Comparison of ENCODE assay signal across 9 cellular contexts in the genomic region with DNA sequence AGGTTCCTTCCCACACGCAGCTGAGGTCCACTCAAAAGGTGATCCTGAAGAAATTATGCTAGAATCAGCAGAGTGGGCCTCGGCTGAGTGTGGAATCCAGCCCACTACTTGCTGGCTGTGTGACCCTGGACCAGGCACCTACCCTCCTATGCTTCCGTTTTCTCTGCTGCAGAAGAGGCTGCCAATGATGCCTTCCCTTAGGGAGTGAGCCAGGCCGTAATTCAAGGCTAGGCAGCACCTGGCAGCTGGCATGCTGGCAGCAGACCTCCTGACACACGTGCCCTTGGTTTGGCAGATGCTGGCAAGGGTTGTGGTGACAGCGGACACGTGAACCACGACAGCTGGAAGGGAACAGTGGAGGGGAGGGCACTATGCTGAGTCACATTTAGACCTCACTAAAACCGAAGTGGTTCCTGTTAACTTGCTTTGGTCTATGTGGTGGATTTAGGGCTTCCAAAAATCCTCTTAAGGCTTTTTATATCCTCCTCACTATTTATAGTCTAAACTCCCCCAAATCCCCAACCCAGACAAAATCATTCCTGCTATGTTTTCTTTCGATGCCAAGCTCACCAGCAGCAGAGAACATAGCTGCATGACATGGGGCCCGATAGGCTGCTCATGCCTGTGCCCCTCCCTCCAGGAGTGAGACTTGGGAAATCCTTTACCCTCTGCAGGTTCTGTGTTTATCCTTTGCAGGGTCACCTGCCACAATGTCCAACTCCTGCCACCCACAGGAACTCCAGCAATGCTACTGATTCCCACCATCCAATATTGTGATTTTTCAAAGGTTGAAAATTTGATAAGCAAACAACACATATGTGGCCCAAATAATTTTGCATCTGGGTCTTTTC. TPM values are rescaled to one million over a fixed set of nuclear protein-coding genes. Genes with fewer than 3 reads are reported as not detected.
DNase-seq lines count a peak whose midpoint lies in the region; ATAC-seq and TF ChIP-seq lines count a peak whose summit lies in the region.
"Had no signal": no experiment of that assay in that cellular context is flagged by ENCODE, and none has a peak within 500 bp of the region (broad histone marks: within the 10 kb centered on the region; RNA-seq: fewer than 3 reads in every experiment).

No MANE protein-coding gene starts in this region.

- peak overlapping the region; percentile 77 for H3K27ac ChIP-seq in PC-9
- H3K27ac ChIP-seq: epithelial cell of prostate had no signal

- H3K27me3 ChIP-seq in PC-9 (ENCODE audit: insufficient read depth, low read depth): no peaks in the 10 kb centered on the region

- no peaks in the 10 kb centered on the region for H3K79me2 ChIP-seq in PC-9 (ENCODE audit: low read depth)

- H3K4me1 Mint-ChIP-seq in activated T-cell treated with anti-CD3 and anti-CD28 coated beads, Interleukin-2, amount 50 U/mL, for 72 hours (ENCODE audit: low read depth): peaks cover 23% of the 10 kb centered on the region
- peaks cover 7% of the 10 kb centered on the region for H3K4me1 Mint-ChIP-seq in activated T-cell treated with anti-CD3 and anti-CD28 coated beads, Interleukin-2, amount 50 U/mL, for 4 hours (ENCODE audit: low read depth)

- TF ChIP-seq CTCF in PC-9 (conservative IDR thresholded peaks at IDR 0.05) (no peak), mucosa of descending colon (IDR thresholded peaks at IDR 0.05) (no peak)

- H3K36me3 ChIP-seq in PC-9 (ENCODE audit: low read depth) (no peaks in the 10 kb centered on the region), mucosa of descending colon (ENCODE audit: low read depth) (no peaks in the 10 kb centered on the region)

- peaks cover 25% of the 10 kb centered on the region for H3K4me1 ChIP-seq in PC-9 (replicated peaks; ENCODE audit: insufficient read depth)
- peaks cover 33% of the 10 kb centered on the region for H3K4me1 ChIP-seq in mucosa of descending colon (ENCODE audit: low read depth)

- H3K9me3 Mint-ChIP-seq in activated T-cell treated with anti-CD3 and anti-CD28 coated beads, Interleukin-2, amount 50 U/mL, for 72 hours: no peaks in the 10 kb centered on the region
- no peaks in the 10 kb centered on the region for H3K9me3 Mint-ChIP-seq in activated T-cell treated with anti-CD3 and anti-CD28 coated beads, Interleukin-2, amount 50 U/mL, for 4 hours

- H3K4me3 ChIP-seq in PC-9 (no peak overlapping the region), mucosa of descending colon (no peak overlapping the region)

- peaks cover 10% of the 10 kb centered on the region; the same call in 1 of the 2 replicates for H3F3A ChIP-seq in PC-9 (ENCODE audit: insufficient read depth, low read depth)

- H3K36me3 Mint-ChIP-seq in activated T-cell treated with anti-CD3 and anti-CD28 coated beads, Interleukin-2, amount 50 U/mL, for 72 hours (ENCODE audit: insufficient read depth in 2 of 2): no peaks in the 10 kb centered on the region
- no peaks in the 10 kb centered on the region for H3K36me3 Mint-ChIP-seq in activated T-cell treated with anti-CD3 and anti-CD28 coated beads, Interleukin-2, amount 50 U/mL, for 4 hours (ENCODE audit: insufficient read depth)

- BruUV-seq in PC-9 (replicated peaks; lab: Mats Ljungman, UMichigan): no TSS peak

- DNase-seq in activated T-cell treated with anti-CD3 and anti-CD28 coated beads, Interleukin-2, amount 50 U/mL, for 72 hours: peak; percentile 31 to 51
- no peak for DNase-seq in activated T-cell treated with anti-CD3 and anti-CD28 coated beads, Interleukin-2, amount 50 U/mL, for 4 hours
- DNase-seq in PC-9 (no peak), mucosa of descending colon (peak; percentile 65 to 79 (median 68)), HK-2 (ENCODE audit: unreplicated experiment) (no peak)

- H3K4me3 Mint-ChIP-seq in activated T-cell treated with anti-CD3 and anti-CD28 coated beads, Interleukin-2, amount 50 U/mL, for 72 hours: no peak overlapping the region
- no peak overlapping the region for H3K4me3 Mint-ChIP-seq in activated T-cell treated with anti-CD3 and anti-CD28 coated beads, Interleukin-2, amount 50 U/mL, for 4 hours

- peak; percentile 48 to 81 for ATAC-seq in activated T-cell treated with anti-CD3 and anti-CD28 coated beads, Interleukin-2, amount 50 U/mL, for 72 hours (replicated peaks in 1 of 2)
- no peak for ATAC-seq in activated T-cell treated with anti-CD3 and anti-CD28 coated beads, Interleukin-2, amount 50 U/mL, for 4 hours
- peak; percentile 56 for ATAC-seq in HG03342 (IDR thresholded peaks at IDR 0.05; ENCODE audit: unreplicated experiment)
- peak; percentile 50 for ATAC-seq in mucosa of descending colon
- no peak for ATAC-seq in HG02885 (IDR thresholded peaks at IDR 0.05; ENCODE audit: poor library complexity, unreplicated experiment)
- no peak for ATAC-seq in activated CD4-positive, CD25-positive, alpha-beta regulatory T cell treated with anti-CD3 and anti-CD28 coated beads, Interleukin-2, amount 50 U/mL, for 24 hours

- 0 out of 2 replicates have a peak overlapping the region, but pooled peaks have one; percentile 60 for H3K4me2 ChIP-seq in PC-9

- H3K27me3 Mint-ChIP-seq in activated T-cell treated with anti-CD3 and anti-CD28 coated beads, Interleukin-2, amount 50 U/mL, for 72 hours (ENCODE audit: low read depth): peaks cover 30% of the 10 kb centered on the region
- H3K27me3 Mint-ChIP-seq in activated T-cell treated with anti-CD3 and anti-CD28 coated beads, Interleukin-2, amount 50 U/mL, for 4 hours (ENCODE audit: low read depth): peaks cover 44% of the 10 kb centered on the region

- no peak overlapping the region for H3K27ac Mint-ChIP-seq in activated T-cell treated with anti-CD3 and anti-CD28 coated beads, Interleukin-2, amount 50 U/mL, for 72 hours

- POLR2A ChIA-PET in PC-9 (lab: Charles Lee; ENCODE audit: unreplicated experiment): no interaction called here

- intact Hi-C loops in PC-9 (cut with micrococcal nuclease; ENCODE audit: unreplicated experiment) (no loop called here), mucosa of descending colon (cut with DNase I, micrococcal nuclease) (no loop called here)

- no peaks in the 10 kb centered on the region for H4K20me1 ChIP-seq in PC-9 (ENCODE audit: insufficient read depth)

- no peaks in the 10 kb centered on the region for H3K9me2 ChIP-seq in PC-9 (ENCODE audit: insufficient read depth)

- no peak overlapping the region for H2AFZ ChIP-seq in PC-9

- CTCF ChIA-PET in PC-9 (lab: Charles Lee): no interaction called here

- H3K9me3 ChIP-seq in PC-9 (ENCODE audit: insufficient read depth, low read depth): no peaks in the 10 kb centered on the region
- H3K9me3 ChIP-seq in mucosa of descending colon: no peaks in the 10 kb centered on the region

RNA-seq across cellular contexts. Expression of a gene that starts 10.6 kb away (rescaled TPM):
- 1 to 10 TPM in 1 of 2 donors, under 1 TPM in 1; 0.51 to 2.3 TPM for total RNA-seq in activated T-cell treated with anti-CD3 and anti-CD28 coated beads, Interleukin-2, amount 50 U/mL, for 72 hours
- under 1 TPM; 0.53 to 0.83 (median 0.65) TPM for total RNA-seq in activated T-cell treated with anti-CD3 and anti-CD28 coated beads, Interleukin-2, amount 50 U/mL, for 4 hours
- total RNA-seq in PC-9 (2021) (26.3 and 27.2 TPM in 2 replicates), mucosa of descending colon (10 to 100 TPM; 21.3 to 58.4 (median 30.3) TPM)

Comparison
In these comparisons a context has a peak if more than half of its experiments do, and no peak if none do; other contexts are left out.
1. ATAC-seq: peak in activated T-cell treated with anti-CD3 and anti-CD28 coated beads, Interleukin-2, amount 50 U/mL, for 72 hours (2 of 2), HG03342 (single experiment) and mucosa of descending colon (single experiment); none in activated T-cell treated with anti-CD3 and anti-CD28 coated beads, Interleukin-2, amount 50 U/mL, for 4 hours (0 of 2), HG02885 (single experiment) and activated CD4-positive, CD25-positive, alpha-beta regulatory T cell treated with anti-CD3 and anti-CD28 coated beads, Interleukin-2, amount 50 U/mL, for 24 hours (0 of 2).
2. DNase-seq: peak in activated T-cell treated with anti-CD3 and anti-CD28 coated beads, Interleukin-2, amount 50 U/mL, for 72 hours (2 of 2) and mucosa of descending colon (3 of 3); none in activated T-cell treated with anti-CD3 and anti-CD28 coated beads, Interleukin-2, amount 50 U/mL, for 4 hours (single experiment), PC-9 (0 of 2) and HK-2 (single experiment).